ENCODE assay signal across 24 cellular contexts in the genomic region with DNA sequence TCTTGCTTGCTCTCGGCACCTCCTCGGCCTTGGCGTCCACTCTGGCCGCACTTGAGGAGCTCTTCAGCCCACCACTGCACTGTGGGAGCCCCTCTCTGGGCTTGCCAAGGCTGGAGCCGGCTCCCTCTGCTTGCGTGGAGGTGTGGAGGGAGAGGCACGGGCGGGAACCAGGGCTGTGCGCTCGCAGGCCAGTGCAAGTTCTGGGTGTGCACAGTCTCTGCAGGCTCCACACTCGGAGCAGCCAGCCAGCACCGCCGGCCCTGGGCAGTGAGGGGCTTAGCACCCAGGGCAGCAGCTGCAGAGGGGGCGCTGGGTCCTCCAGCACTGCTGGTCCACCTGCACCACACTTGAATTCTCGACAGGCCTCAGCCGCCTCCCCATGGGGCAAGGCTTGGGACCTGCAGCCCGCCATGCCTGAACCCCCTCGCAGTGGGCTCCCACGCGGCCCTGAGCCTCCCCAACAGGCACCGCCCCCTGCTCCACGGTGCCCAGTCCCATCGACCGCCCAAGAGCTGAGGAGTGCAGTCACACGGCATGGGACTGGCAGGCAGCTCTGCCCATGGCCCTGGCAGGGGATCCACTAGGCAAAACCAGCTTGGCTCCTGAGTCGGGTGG.
"Had no signal": no experiment of that assay in that cellular context is flagged by ENCODE, and none has a peak within 500 bp of the region (broad histone marks: within the 10 kb centered on the region; RNA-seq: fewer than 3 reads in every experiment).

No MANE protein-coding gene starts in this region.

- H3K4me3 Mint-ChIP-seq: activated CD4-positive, alpha-beta memory T cell treated with anti-CD3 and anti-CD28 coated beads for 36 hours; activated naive CD8-positive, alpha-beta T cell treated with anti-CD3 and anti-CD28 coated beads, Interleukin-2, amount 50 U/mL, for 24 hours; brain; nephron progenitor cell; stimulated activated memory B cell treated with anti-CD40 and anti-IgM and Interleukin-4, amounts not matched to agents 10 μg/mL and 1 μg/mL and 100 μg/mL, for 72 hours; T-helper 1 cell treated with Interleukin-12 subunit alpha and Interleukin-12 subunit beta and Interleukin-4 antibody, amounts not matched to agents 30 μg/mL and 1 μg/mL, for 36 hours had no signal

- H3K36me3 Mint-ChIP-seq: activated CD4-positive, alpha-beta memory T cell treated with anti-CD3 and anti-CD28 coated beads for 36 hours; stimulated activated memory B cell treated with anti-CD40 and anti-IgM and Interleukin-4, amounts not matched to agents 10 μg/mL and 1 μg/mL and 100 μg/mL, for 72 hours had no signal

- H3K9me3 ChIP-seq: right lobe of liver, testis had no signal

- FAIRE-seq: endothelial cell of umbilical vein had no signal

- ATAC-seq: activated naive CD8-positive, alpha-beta T cell treated with anti-CD3 and anti-CD28 coated beads, Interleukin-2, amount 50 U/mL, for 24 hours; esophagus mucosa; stimulated activated memory B cell treated with anti-CD40 and anti-IgM and Interleukin-4, amounts not matched to agents 10 μg/mL and 1 μg/mL and 100 μg/mL, for 72 hours had no signal

- H3K27me3 Mint-ChIP-seq: activated CD4-positive, alpha-beta memory T cell treated with anti-CD3 and anti-CD28 coated beads for 36 hours; activated naive CD8-positive, alpha-beta T cell treated with anti-CD3 and anti-CD28 coated beads, Interleukin-2, amount 50 U/mL, for 24 hours; brain; stimulated activated memory B cell treated with anti-CD40 and anti-IgM and Interleukin-4, amounts not matched to agents 10 μg/mL and 1 μg/mL and 100 μg/mL, for 72 hours had no signal

- H3K4me1 Mint-ChIP-seq: activated naive CD8-positive, alpha-beta T cell treated with anti-CD3 and anti-CD28 coated beads, Interleukin-2, amount 50 U/mL, for 24 hours; brain; stimulated activated memory B cell treated with anti-CD40 and anti-IgM and Interleukin-4, amounts not matched to agents 10 μg/mL and 1 μg/mL and 100 μg/mL, for 72 hours had no signal

- DNase-seq: activated CD4-positive, alpha-beta memory T cell treated with anti-CD3 and anti-CD28 coated beads for 36 hours; activated CD4-positive, alpha-beta T cell treated with anti-CD3 and anti-CD28 coated beads for 48 hours; activated gamma-delta T cell; activated naive CD4-positive, alpha-beta T cell treated with anti-CD3 and anti-CD28 coated beads, Interleukin-2, amount 50 U/mL, for 16 hours; activated naive CD8-positive, alpha-beta T cell treated with anti-CD3 and anti-CD28 coated beads, Interleukin-2, amount 50 U/mL, for 24 hours; activated T-cell treated with anti-CD3 and anti-CD28 coated beads for 4 hours; anterior cingulate cortex; caudate nucleus; dermis blood vessel endothelial cell; effector CD8-positive, alpha-beta T cell; foreskin melanocyte; hippocampal formation; nephron progenitor cell; nucleus accumbens; stimulated activated CD4-positive, alpha-beta T cell treated with anti-CD3 and anti-CD28 coated beads, Interleukin-2, amount 100 ng/mL, for 24 hours; testis; trophoblast cell had no signal

- H3K36me3 ChIP-seq: right lobe of liver had no signal

- H3K4me1 ChIP-seq: right lobe of liver, testis had no signal

- H3K27ac ChIP-seq: right lobe of liver, skin epidermis, testis had no signal

- H3K27ac Mint-ChIP-seq: activated CD4-positive, alpha-beta memory T cell treated with anti-CD3 and anti-CD28 coated beads for 36 hours; activated naive CD8-positive, alpha-beta T cell treated with anti-CD3 and anti-CD28 coated beads, Interleukin-2, amount 50 U/mL, for 24 hours; brain; nephron progenitor cell; stimulated activated memory B cell treated with anti-CD40 and anti-IgM and Interleukin-4, amounts not matched to agents 10 μg/mL and 1 μg/mL and 100 μg/mL, for 72 hours; T-helper 1 cell treated with Interleukin-12 subunit alpha and Interleukin-12 subunit beta and Interleukin-4 antibody, amounts not matched to agents 30 μg/mL and 1 μg/mL, for 36 hours had no signal

- H3K4me3 ChIP-seq: right lobe of liver, skin epidermis, testis had no signal

- H3K27me3 ChIP-seq: right lobe of liver, testis had no signal
